Comparison of ENCODE assay signal across 16 cellular contexts in genomic region chr6:30654798-30655742, GRCh38. TPM values are rescaled to one million over a fixed set of nuclear protein-coding genes. Genes with fewer than 3 reads are reported as not detected.
DNase-seq lines count a peak whose midpoint lies in the region; ATAC-seq and TF ChIP-seq lines count a peak whose summit lies in the region.
"Had no signal": no experiment of that assay in that cellular context is flagged by ENCODE, and none has a peak within 500 bp of the region (broad histone marks: within the 10 kb centered on the region; RNA-seq: fewer than 3 reads in every experiment).

No MANE protein-coding gene starts in this region.

- H3K9me1 ChIP-seq in IMR-90 (ENCODE audit: insufficient read depth, low read length), result no peaks in the 10 kb centered on the region

- H3K56ac ChIP-seq in IMR-90 (ENCODE audit: extremely low read depth, insufficient read depth, low read length), result no peak overlapping the region

- no peak overlapping the region for H3K9ac ChIP-seq in IMR-90 (ENCODE audit: low read depth, low read length)
- H3K9ac ChIP-seq in mammary epithelial cell (ENCODE audit: insufficient read depth, low read length), result no peak overlapping the region

- in situ Hi-C loops in IMR-90 (cut with MboI; ENCODE audit: low sequenced_read_pairs), result no loop called here
- in situ Hi-C loops in mammary epithelial cell (cut with MboI; ENCODE audit: low sequenced_read_pairs in 2 of 2), result no loop called here

- WGBS in IMR-90 (ENCODE audit: extremely low coverage in 2 of 2, insufficient read length in 1 of 2), 2 experiments, result 94% methylated on average over 13 of the region's 19 CpGs; no CpG with 5 or more reads in 1 of the 2 experiments
- 89% methylated on average over 6 of the region's 19 CpGs for WGBS in mammary epithelial cell (ENCODE audit: low coverage, missing lambda C conversion rate)

- POLR2A ChIA-PET in IMR-90 (lab: Charles Lee; ENCODE audit: unreplicated experiment), result no interaction called here
- POLR2A ChIA-PET in naive thymus-derived CD8-positive, alpha-beta T cell (lab: Charles Lee), result no interaction called here

- TF ChIP-seq CTCF in IMR-90 (conservative IDR thresholded peaks at IDR 0.05; ENCODE audit: low read depth, low read length) (no peak), mammary epithelial cell (conservative IDR thresholded peaks at IDR 0.05 in 1 of 2, IDR thresholded peaks at IDR 0.05 in 1 of 2; ENCODE audit: extremely low read depth in 1 of 2, insufficient read depth in 1 of 2, low read depth in 1 of 2, low read length in 2 of 2) (no peak)

- H4K91ac ChIP-seq in IMR-90 (ENCODE audit: insufficient read depth, low read depth, low read length), result no peak overlapping the region

- no peak overlapping the region for H3K4ac ChIP-seq in IMR-90 (ENCODE audit: low read depth, low read length)

- H3K4me1 ChIP-seq in IMR-90 (ENCODE audit: control insufficient read depth, insufficient read depth, low read length), result no peaks in the 10 kb centered on the region; the same call in 1 of the 2 replicates
- H3K4me1 ChIP-seq in mammary epithelial cell (ENCODE audit: insufficient read depth, low read length), result no peaks in the 10 kb centered on the region
- H3K4me1 ChIP-seq: HAP-1 had no signal

- no peak overlapping the region for H2BK5ac ChIP-seq in IMR-90 (ENCODE audit: low read depth, low read length, poor library complexity, severe bottlenecking)

- peak overlapping the region; percentile 50 for H3K27ac Mint-ChIP-seq in activated T-cell treated with anti-CD3 and anti-CD28 coated beads, Interleukin-2, amount 50 U/mL, for 24 hours
- H3K27ac Mint-ChIP-seq in naive thymus-derived CD8-positive, alpha-beta T cell, result peak overlapping the region in 8 of 10 donors; percentile 41 to 78 (median 56)
- H3K27ac Mint-ChIP-seq: IgD-negative memory B cell had no signal

- BruUV-seq in IMR-90 (replicated peaks; lab: Mats Ljungman, UMichigan) (no TSS peak), mammary epithelial cell (replicated peaks; lab: Mats Ljungman, UMichigan) (TSS peak; percentile 51)

- peak overlapping the region; percentile 29 for H2AK9ac ChIP-seq in IMR-90 (replicated peaks; ENCODE audit: low read depth, low read length, poor library complexity)

- no peaks in the 10 kb centered on the region for H3K9me3 Mint-ChIP-seq in activated T-cell treated with anti-CD3 and anti-CD28 coated beads, Interleukin-2, amount 50 U/mL, for 24 hours
- no peaks in the 10 kb centered on the region for H3K9me3 Mint-ChIP-seq in naive thymus-derived CD8-positive, alpha-beta T cell
- H3K9me3 Mint-ChIP-seq: IgD-negative memory B cell had no signal

- H4K20me1 ChIP-seq in IMR-90 (ENCODE audit: insufficient read depth, low read length), result no peaks in the 10 kb centered on the region
- no peaks in the 10 kb centered on the region for H4K20me1 ChIP-seq in mammary epithelial cell (ENCODE audit: insufficient read depth, low read length)

- H3K79me1 ChIP-seq in IMR-90 (ENCODE audit: low read depth in 1 of 2, low read length in 2 of 2), result peaks cover 2 to 4% of the 10 kb centered on the region in 2 experiments; a peak in 3 of 4 replicates

- H3K27me3 ChIP-seq in IMR-90 (ENCODE audit: control insufficient read depth, insufficient read depth, low read length), result no peaks in the 10 kb centered on the region
- no peaks in the 10 kb centered on the region for H3K27me3 ChIP-seq in mammary epithelial cell (ENCODE audit: insufficient read depth, low read length)

- ATAC-seq in IMR-90 (ENCODE audit: low read depth) (peak; percentile 6; the same call in 1 of the 2 replicates), HG03565 (IDR thresholded peaks at IDR 0.05; ENCODE audit: unreplicated experiment) (no peak)
- no peak for ATAC-seq in naive thymus-derived CD8-positive, alpha-beta T cell

- CTCF ChIA-PET in IMR-90 (lab: Yijun Ruan, JAX), result no interaction called here
- CTCF ChIA-PET in mammary epithelial cell (lab: Charles Lee; ENCODE audit: low non-redundant PET), result no interaction called here

- H3K27ac ChIP-seq in IMR-90 (ENCODE audit: insufficient read depth, low read length) (no peak overlapping the region), mammary epithelial cell (ENCODE audit: insufficient read depth, low read depth, low read length) (no peak overlapping the region)
- H3K27ac ChIP-seq: 22Rv1, C4-2B had no signal

- no peak overlapping the region for H2AFZ ChIP-seq in IMR-90 (replicated peaks; ENCODE audit: low read length, poor library complexity)
- no peak overlapping the region for H2AFZ ChIP-seq in mammary epithelial cell (ENCODE audit: low read depth, low read length)

- no peak overlapping the region; a peak in 1 of 4 replicates for H4K8ac ChIP-seq in IMR-90 (ENCODE audit: low read depth in 2 of 2, low read length in 2 of 2)

- no peak overlapping the region for H4K5ac ChIP-seq in IMR-90 (ENCODE audit: low read depth, low read length)

- H3K27me3 Mint-ChIP-seq in activated T-cell treated with anti-CD3 and anti-CD28 coated beads, Interleukin-2, amount 50 U/mL, for 24 hours, result no peaks in the 10 kb centered on the region
- H3K27me3 Mint-ChIP-seq in naive thymus-derived CD8-positive, alpha-beta T cell, result no peaks in the 10 kb centered on the region
- H3K27me3 Mint-ChIP-seq: IgD-negative memory B cell had no signal

- no peak overlapping the region for H3K23ac ChIP-seq in IMR-90 (ENCODE audit: low read depth, low read length)

- no peak for TF ChIP-seq RAD21 in IMR-90 (IDR thresholded peaks at IDR 0.05; ENCODE audit: low read length)

- H3K79me2 ChIP-seq in mammary epithelial cell (ENCODE audit: insufficient read depth, low read length), result peaks cover 2% of the 10 kb centered on the region

- no peak overlapping the region for H3K4me2 ChIP-seq in IMR-90 (ENCODE audit: low read depth, low read length)
- H3K4me2 ChIP-seq in mammary epithelial cell (ENCODE audit: insufficient read depth, low read depth, low read length), result no peak overlapping the region

- H3K4me1 Mint-ChIP-seq in activated T-cell treated with anti-CD3 and anti-CD28 coated beads, Interleukin-2, amount 50 U/mL, for 24 hours (ENCODE audit: low read depth), result peaks cover 4% of the 10 kb centered on the region
- peaks cover 5 to 8% (median 6%) of the 10 kb centered on the region in 4 donors for H3K4me1 Mint-ChIP-seq in naive thymus-derived CD8-positive, alpha-beta T cell

- no peak overlapping the region for H3K4me3 Mint-ChIP-seq in activated T-cell treated with anti-CD3 and anti-CD28 coated beads, Interleukin-2, amount 50 U/mL, for 24 hours
- no peak overlapping the region for H3K4me3 Mint-ChIP-seq in naive thymus-derived CD8-positive, alpha-beta T cell
- H3K4me3 Mint-ChIP-seq: IgD-negative memory B cell had no signal

- no peak for TF ChIP-seq POLR2A in IMR-90 (IDR thresholded peaks at IDR 0.05; ENCODE audit: low read depth, low read length)

- dilution Hi-C loops in IMR-90 (cut with HindIII; ENCODE audit: low sequenced_read_pairs, unreplicated experiment), result no loop called here
- dilution Hi-C loops in mammary epithelial cell (cut with HindIII; ENCODE audit: low sequenced_read_pairs), result no loop called here

- no peak overlapping the region for H2AK5ac ChIP-seq in IMR-90 (ENCODE audit: low read depth, low read length)

- DNase-seq in activated T-cell treated with anti-CD3 and anti-CD28 coated beads, Interleukin-2, amount 50 U/mL, for 24 hours, result no peak
- DNase-seq in activated T-cell treated with anti-CD3 and anti-CD28 coated beads, Interleukin-2, amount 50 U/mL, for 1 hour, result no peak
- no peak for DNase-seq in IMR-90
- DNase-seq in mammary epithelial cell, result no peak
- no peak for DNase-seq in naive thymus-derived CD8-positive, alpha-beta T cell
- no peak for DNase-seq in NCI-H1436 treated with DMSO at 0.1 percent for 48 hours (lab: John Stamatoyannopoulos, UW)
- DNase-seq in 8988T, result no peak
- DNase-seq: DMS79 treated with DMSO at 0.1 percent for 48 hours, NCI-H146, NCI-H345, NCI-H526 treated with DMSO at 0.1 percent for 48 hours had no signal

- no peak overlapping the region for H3K4me3 ChIP-seq in IMR-90 (ENCODE audit: insufficient read depth, low read depth, low read length)
- H3K4me3 ChIP-seq in mammary epithelial cell (replicated peaks in 1 of 3; ENCODE audit: insufficient read depth in 1 of 3, low read depth in 2 of 3, low read length in 3 of 3), result no peak overlapping the region
- H3K4me3 ChIP-seq: HAP-1 had no signal

- H3K14ac ChIP-seq in IMR-90 (replicated peaks; ENCODE audit: low read depth, low read length), result no peak overlapping the region

- H3K36me3 ChIP-seq in IMR-90 (ENCODE audit: control insufficient read depth, insufficient read depth, low read length) (peaks cover 73% of the 10 kb centered on the region), mammary epithelial cell (ENCODE audit: insufficient read depth, low read length) (peaks cover 37% of the 10 kb centered on the region)

- no peak overlapping the region for H2BK120ac ChIP-seq in IMR-90 (ENCODE audit: low read depth, low read length)

- intact Hi-C loops in IMR-90 (cut with micrococcal nuclease), result no loop called here
- intact Hi-C loops in mammary epithelial cell (cut with micrococcal nuclease), result no loop called here

- no peak overlapping the region for H2BK15ac ChIP-seq in IMR-90 (ENCODE audit: low read depth, low read length)

- peaks cover 94% of the 10 kb centered on the region for H3K36me3 Mint-ChIP-seq in activated T-cell treated with anti-CD3 and anti-CD28 coated beads, Interleukin-2, amount 50 U/mL, for 24 hours (ENCODE audit: low read depth)
- H3K36me3 Mint-ChIP-seq in naive thymus-derived CD8-positive, alpha-beta T cell, result peaks cover 7 to 93% (median 17%) of the 10 kb centered on the region in 3 donors

- H2BK20ac ChIP-seq in IMR-90 (ENCODE audit: low read depth, low read length), result no peak overlapping the region

- H3K9me3 ChIP-seq in IMR-90 (ENCODE audit: control insufficient read depth, insufficient read depth, low read length) (no peaks in the 10 kb centered on the region), mammary epithelial cell (replicated peaks; ENCODE audit: insufficient read depth, low read length) (no peaks in the 10 kb centered on the region)
- H3K9me3 ChIP-seq: HAP-1 had no signal

- H3K18ac ChIP-seq in IMR-90 (ENCODE audit: low read depth, low read length), result no peak overlapping the region

RNA-seq across cellular contexts. Expression of gene C6orf136, which starts 8.1 kb away (rescaled TPM):
- total RNA-seq in IMR-90 (2012; rRNA removed), result 1.1 and 1.4 TPM in 2 replicates
- 11.7 and 12.8 TPM in 2 replicates for polyA plus RNA-seq in IMR-90 (2012; rRNA removed)
- polyA plus RNA-seq in IMR-90 (2012; cell fraction: cytosol; rRNA removed), result 10.8 and 15.8 TPM in 2 replicates
- 30.4 and 39.8 TPM in 2 replicates for polyA plus RNA-seq in IMR-90 (2012; cell fraction: nucleus; rRNA removed; ENCODE audit: low replicate concordance)
- total RNA-seq in mammary epithelial cell, result 10 to 100 TPM in 1 of 2 donors, 1 to 10 TPM in 1; 1.8 to 11.2 TPM
- polyA plus RNA-seq in mammary epithelial cell, result 7.4 TPM
- polyA minus RNA-seq in mammary epithelial cell, result 32.0 TPM
- 10 to 100 TPM; 29.3 to 30.9 TPM for total RNA-seq in naive thymus-derived CD8-positive, alpha-beta T cell
- 10 to 100 TPM in 2 of 3 donors, 1 to 10 TPM in 1; 5.6 to 23.2 (median 13.7) TPM for polyA plus RNA-seq in naive thymus-derived CD8-positive, alpha-beta T cell

RNA-seq across cellular contexts. Expression of gene DHX16, which starts 17.7 kb away (rescaled TPM):
- total RNA-seq in IMR-90 (2012; rRNA removed) (43.9 and 48.4 TPM in 2 replicates), mammary epithelial cell (10 to 100 TPM; 26.0 to 30.9 TPM)
- polyA plus RNA-seq in IMR-90 (2012; rRNA removed) (47.9 and 48.3 TPM in 2 replicates), mammary epithelial cell (34.8 TPM)
- 31.6 and 38.3 TPM in 2 replicates for polyA plus RNA-seq in IMR-90 (2012; cell fraction: cytosol; rRNA removed)
- polyA plus RNA-seq in IMR-90 (2012; cell fraction: nucleus; rRNA removed; ENCODE audit: low replicate concordance), result 89.6 and 98.6 TPM in 2 replicates
- 60.9 TPM for polyA minus RNA-seq in mammary epithelial cell
- 10 to 100 TPM; 42.1 to 45.6 TPM for total RNA-seq in naive thymus-derived CD8-positive, alpha-beta T cell
- 10 to 100 TPM; 17.7 to 31.2 (median 18.7) TPM for polyA plus RNA-seq in naive thymus-derived CD8-positive, alpha-beta T cell

RNA-seq across cellular contexts. Expression of gene ATAT1, which starts 28.4 kb away (rescaled TPM):
- total RNA-seq in IMR-90 (2012; rRNA removed), result 3.3 and 5.6 TPM in 2 replicates
- polyA plus RNA-seq in IMR-90 (2012; rRNA removed), result 13.2 and 15.5 TPM in 2 replicates
- 7.6 and 8.7 TPM in 2 replicates for polyA plus RNA-seq in IMR-90 (2012; cell fraction: cytosol; rRNA removed)
- polyA plus RNA-seq in IMR-90 (2012; cell fraction: nucleus; rRNA removed; ENCODE audit: low replicate concordance), result 48.1 and 107 TPM in 2 replicates
- 1 to 10 TPM; 5.2 to 6.9 TPM for total RNA-seq in mammary epithelial cell
- 3.6 TPM for polyA plus RNA-seq in mammary epithelial cell
- 1.0 TPM for polyA minus RNA-seq in mammary epithelial cell
- 10 to 100 TPM; 12.6 to 13.4 TPM for total RNA-seq in naive thymus-derived CD8-positive, alpha-beta T cell
- 1 to 10 TPM; 1.6 to 2.0 (median 1.7) TPM for polyA plus RNA-seq in naive thymus-derived CD8-positive, alpha-beta T cell

RNA-seq across cellular contexts. Expression of gene PPP1R18, which starts 31.4 kb away (rescaled TPM):
- total RNA-seq in IMR-90 (2012; rRNA removed) (31.9 and 32.8 TPM in 2 replicates), mammary epithelial cell (100 to 1,000 TPM in 1 of 2 donors, 10 to 100 TPM in 1; 35.2 to 106 TPM)
- polyA plus RNA-seq in IMR-90 (2012; rRNA removed) (129 and 134 TPM in 2 replicates), mammary epithelial cell (89.4 TPM)
- polyA plus RNA-seq in IMR-90 (2012; cell fraction: cytosol; rRNA removed), result 129 and 140 TPM in 2 replicates
- polyA plus RNA-seq in IMR-90 (2012; cell fraction: nucleus; rRNA removed; ENCODE audit: low replicate concordance), result 114 and 118 TPM in 2 replicates
- polyA minus RNA-seq in mammary epithelial cell, result 245 TPM
- total RNA-seq in naive thymus-derived CD8-positive, alpha-beta T cell, result 10 to 100 TPM; 79.0 to 82.0 TPM
- 10 to 100 TPM; 79.8 to 98.6 (median 95.7) TPM for polyA plus RNA-seq in naive thymus-derived CD8-positive, alpha-beta T cell

RNA-seq across cellular contexts. Expression of gene NRM, which starts 35.7 kb away (rescaled TPM):
- 1.7 and 2.2 TPM in 2 replicates for total RNA-seq in IMR-90 (2012; rRNA removed)
- polyA plus RNA-seq in IMR-90 (2012; rRNA removed), result 27.0 and 29.1 TPM in 2 replicates
- 21.0 and 21.9 TPM in 2 replicates for polyA plus RNA-seq in IMR-90 (2012; cell fraction: cytosol; rRNA removed)
- polyA plus RNA-seq in IMR-90 (2012; cell fraction: nucleus; rRNA removed; ENCODE audit: low replicate concordance), result 15.5 and 15.8 TPM in 2 replicates
- 10 to 100 TPM in 1 of 2 donors, 1 to 10 TPM in 1; 2.3 to 13.2 TPM for total RNA-seq in mammary epithelial cell
- polyA plus RNA-seq in mammary epithelial cell, result 26.2 TPM
- polyA minus RNA-seq in mammary epithelial cell, result 25.5 TPM
- 1 to 10 TPM; 2.4 TPM for total RNA-seq in naive thymus-derived CD8-positive, alpha-beta T cell
- 1 to 10 TPM; 3.7 to 5.4 (median 5.4) TPM for polyA plus RNA-seq in naive thymus-derived CD8-positive, alpha-beta T cell
